ENCODE assay signal across 8 cellular contexts in the genomic region with DNA sequence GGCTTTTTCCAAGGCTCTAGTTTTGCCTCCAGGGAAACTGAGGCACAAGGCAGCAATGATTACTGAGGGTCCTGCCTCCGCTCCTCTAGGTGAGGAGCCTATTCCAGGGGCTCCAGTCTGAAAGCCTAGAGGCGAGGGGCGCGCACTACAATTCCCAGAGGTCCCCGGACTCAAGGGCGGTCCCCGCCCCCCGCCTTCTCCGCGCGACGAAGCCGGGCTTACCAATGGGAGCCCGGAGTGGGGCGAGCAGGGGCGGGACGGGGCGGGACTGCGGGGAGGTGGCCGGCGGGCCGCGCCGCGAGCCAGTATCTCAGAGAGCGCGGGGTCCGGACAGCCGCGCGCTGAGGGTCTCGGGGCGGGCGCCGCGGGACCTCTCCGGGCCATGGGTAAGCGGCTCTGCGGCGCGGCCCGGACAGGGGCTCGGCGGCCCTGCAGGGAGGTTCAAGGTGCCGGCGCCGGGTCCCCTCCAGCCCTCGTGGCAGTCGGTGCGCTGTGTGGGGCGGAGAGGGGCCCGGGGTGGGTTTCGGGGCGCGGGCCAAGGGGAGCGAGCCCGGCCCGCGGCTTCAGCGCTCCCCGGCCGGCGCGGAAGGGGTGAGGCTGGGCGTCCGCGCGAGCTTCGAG. TPM values are rescaled to one million over a fixed set of nuclear protein-coding genes. Genes with fewer than 3 reads are reported as not detected.
DNase-seq lines count a peak whose midpoint lies in the region; ATAC-seq, FAIRE-seq and TF ChIP-seq lines count a peak whose summit lies in the region.

A gene with protein sequence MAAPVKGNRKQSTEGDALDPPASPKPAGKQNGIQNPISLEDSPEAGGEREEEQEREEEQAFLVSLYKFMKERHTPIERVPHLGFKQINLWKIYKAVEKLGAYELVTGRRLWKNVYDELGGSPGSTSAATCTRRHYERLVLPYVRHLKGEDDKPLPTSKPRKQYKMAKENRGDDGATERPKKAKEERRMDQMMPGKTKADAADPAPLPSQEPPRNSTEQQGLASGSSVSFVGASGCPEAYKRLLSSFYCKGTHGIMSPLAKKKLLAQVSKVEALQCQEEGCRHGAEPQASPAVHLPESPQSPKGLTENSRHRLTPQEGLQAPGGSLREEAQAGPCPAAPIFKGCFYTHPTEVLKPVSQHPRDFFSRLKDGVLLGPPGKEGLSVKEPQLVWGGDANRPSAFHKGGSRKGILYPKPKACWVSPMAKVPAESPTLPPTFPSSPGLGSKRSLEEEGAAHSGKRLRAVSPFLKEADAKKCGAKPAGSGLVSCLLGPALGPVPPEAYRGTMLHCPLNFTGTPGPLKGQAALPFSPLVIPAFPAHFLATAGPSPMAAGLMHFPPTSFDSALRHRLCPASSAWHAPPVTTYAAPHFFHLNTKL (plus strand): TSS at position 308 of the 621 bp plus-strand sequence. CDS start 75 bp downstream, at position 383.

- FAIRE-seq in D721Med (lab: Jason Lieb, UNC): no peak

- peaks cover 46% of the 10 kb centered on the region for H3K4me1 ChIP-seq in HUES6 (ENCODE audit: control insufficient read depth, insufficient read depth, low read length)
- peaks cover 47% of the 10 kb centered on the region for H3K4me1 ChIP-seq in OCI-LY3 (ENCODE audit: low read length)
- H3K4me1 ChIP-seq in mononuclear cell (ENCODE audit: insufficient read depth, low read length): peaks cover 84% of the 10 kb centered on the region

- H3K4me3 ChIP-seq in HUES6 (ENCODE audit: low read depth, low read length): peak within 1 kb of the TSS; percentile 74
- peak within 1 kb of the TSS; percentile 87 for H3K4me3 ChIP-seq in OCI-LY3 (ENCODE audit: low read length)
- peak within 1 kb of the TSS; percentile 81 for H3K4me3 ChIP-seq in mononuclear cell (ENCODE audit: low read length)

- DNase-seq in D721Med (ENCODE audit: insufficient read length, low spot score) (peak; percentile 95), epidermal melanocyte (ENCODE audit: insufficient read length, low spot score) (peak; percentile 72)
- peak; percentile 94 for DNase-seq in activated CD8-positive, alpha-beta memory T cell treated with anti-CD3 and anti-CD28 coated beads, Interleukin-2, amount 50 U/mL, for 4 hours
- peak; percentile 90 to 92 for DNase-seq in stimulated activated CD8-positive, alpha-beta memory T cell treated with anti-CD3 and anti-CD28 coated beads, Interleukin-2, amount 100 ng/mL, for 48 hours (ENCODE audit: low read depth in 2 of 2)

- H4K20me1 ChIP-seq in OCI-LY3 (ENCODE audit: insufficient read depth, low read length): peaks cover 39% of the 10 kb centered on the region

- no peaks in the 10 kb centered on the region for H3K36me3 ChIP-seq in HUES6 (ENCODE audit: control insufficient read depth, insufficient read depth, low read length)
- H3K36me3 ChIP-seq in OCI-LY3 (replicated peaks; ENCODE audit: low read depth, low read length): peaks cover 21% of the 10 kb centered on the region

- peak within 1 kb of the TSS; percentile 97 for H2AFZ ChIP-seq in OCI-LY3 (ENCODE audit: low read depth, low read length)

- H3K27ac ChIP-seq in HUES6 (ENCODE audit: low read depth, low read length) (no peak within 1 kb of the TSS), OCI-LY3 (ENCODE audit: low read length) (peak within 1 kb of the TSS; percentile 79)

- H3K27me3 ChIP-seq in HUES6 (ENCODE audit: control insufficient read depth, insufficient read depth, low read length): peaks cover 26% of the 10 kb centered on the region
- H3K27me3 ChIP-seq in OCI-LY3 (ENCODE audit: low read depth, low read length): peaks cover 40% of the 10 kb centered on the region
- H3K27me3 ChIP-seq in mononuclear cell (ENCODE audit: insufficient read depth, low read length): no peaks in the 10 kb centered on the region

- no peaks in the 10 kb centered on the region for H3K9me3 ChIP-seq in HUES6 (ENCODE audit: control insufficient read depth, insufficient read depth, low read depth, low read length)
- no peaks in the 10 kb centered on the region for H3K9me3 ChIP-seq in OCI-LY3 (ENCODE audit: insufficient read depth, low read length)
- H3K9me3 ChIP-seq in mononuclear cell (ENCODE audit: low read depth, low read length): no peaks in the 10 kb centered on the region

- H3K4me2 ChIP-seq in OCI-LY3 (ENCODE audit: low read length): peak within 1 kb of the TSS; percentile 94

- no peak for TF ChIP-seq CTCF in D721Med (IDR thresholded peaks at IDR 0.05; ENCODE audit: insufficient read depth, missing control alignments)
- TF ChIP-seq CTCF in OCI-LY3 (IDR thresholded peaks at IDR 0.05; ENCODE audit: low read depth, low read length): no peak

- H3K79me2 ChIP-seq in OCI-LY3 (ENCODE audit: low read length): peaks cover 32% of the 10 kb centered on the region

- peak within 1 kb of the TSS; percentile 42 for H3K9ac ChIP-seq in HUES6 (ENCODE audit: low read length)
- H3K9ac ChIP-seq in OCI-LY3 (ENCODE audit: low read length): peak within 1 kb of the TSS; percentile 86

- peak; percentile 53 for ATAC-seq in GM21390 (IDR thresholded peaks at IDR 0.05; ENCODE audit: unreplicated experiment)

RNA-seq across cellular contexts. Expression of the gene that starts here (rescaled TPM):
- total RNA-seq in mononuclear cell: 191 TPM
